In genomic region chr2:201357216-201357615, GRCh38 we compare ENCODE assay signal across 9 cellular contexts. TPM values are rescaled to one million over a fixed set of nuclear protein-coding genes. Genes with fewer than 3 reads are reported as not detected.
DNase-seq lines count a peak whose midpoint lies in the region; ATAC-seq and TF ChIP-seq lines count a peak whose summit lies in the region.
"Had no signal": no experiment of that assay in that cellular context is flagged by ENCODE, and none has a peak within 500 bp of the region (broad histone marks: within the 10 kb centered on the region; RNA-seq: fewer than 3 reads in every experiment).

Gene FLACC1, minus strand, starts transcription at chr2:201357345. Its CDS starts 5,941 bp downstream, at chr2:201351404.

- H3K9me3 Mint-ChIP-seq in naive thymus-derived CD4-positive, alpha-beta T cell: peaks cover 0 to 4% (median 0%) of the 10 kb centered on the region in 11 donors

- intact Hi-C loops in naive thymus-derived CD4-positive, alpha-beta T cell (cut with micrococcal nuclease): no loop called here

- no peak for TF ChIP-seq EP300 in tibial nerve (IDR thresholded peaks at IDR 0.05)

- H3K27ac ChIP-seq in tibial nerve (peak within 1 kb of the TSS; percentile 31 to 87 (median 60)), MM.1S (ENCODE audit: low read length) (no peak within 1 kb of the TSS)
- no peak within 1 kb of the TSS for H3K27ac ChIP-seq in naive thymus-derived CD4-positive, alpha-beta T cell (ENCODE audit: low read depth, low read length)

- TF ChIP-seq CTCF in tibial nerve (IDR thresholded peaks at IDR 0.05): no peak
- no peak for TF ChIP-seq CTCF in MM.1S (IDR thresholded peaks at IDR 0.05; ENCODE audit: low read length)

- H4K20me1 ChIP-seq in MM.1S (ENCODE audit: insufficient read depth, low read length): no peaks in the 10 kb centered on the region

- H3K4me2 ChIP-seq in MM.1S (ENCODE audit: low read depth, low read length): no peak within 1 kb of the TSS

- H3K4me3 Mint-ChIP-seq in naive thymus-derived CD4-positive, alpha-beta T cell: no peak within 1 kb of the TSS

- H3K4me3 ChIP-seq in tibial nerve: peak within 1 kb of the TSS in 1 of 4 donors; percentile 9
- H3K4me3 ChIP-seq in MM.1S (ENCODE audit: low read length): no peak within 1 kb of the TSS
- H3K4me3 ChIP-seq in naive thymus-derived CD4-positive, alpha-beta T cell (ENCODE audit: low read length): no peak within 1 kb of the TSS

- CTCF ChIA-PET in naive thymus-derived CD4-positive, alpha-beta T cell (lab: Charles Lee): interaction anchor here (1.0 kb wide), 1 partner anchor 124 kb away, joined by 3 read pairs; no protein-coding TSS in a partner anchor

- no peaks in the 10 kb centered on the region for H3K79me2 ChIP-seq in MM.1S (ENCODE audit: low read length)

- peaks cover 0 to 33% (median 19%) of the 10 kb centered on the region in 7 donors for H3K4me1 Mint-ChIP-seq in naive thymus-derived CD4-positive, alpha-beta T cell

- no peak within 1 kb of the TSS for H2AFZ ChIP-seq in MM.1S (ENCODE audit: low read length)

- POLR2A ChIA-PET in naive thymus-derived CD4-positive, alpha-beta T cell (lab: Charles Lee): interaction anchor here (0.5 to 1.2 kb wide), 2 partner anchors 123 to 124 kb away, joined by 3 to 4 read pairs; no protein-coding TSS in a partner anchor

- peaks cover 13 to 34% (median 16%) of the 10 kb centered on the region in 5 donors for H3K36me3 Mint-ChIP-seq in naive thymus-derived CD4-positive, alpha-beta T cell

- no peak within 1 kb of the TSS for H3K9ac ChIP-seq in MM.1S (ENCODE audit: low read length)

- no peak for TF ChIP-seq POLR2A in tibial nerve (IDR thresholded peaks at IDR 0.05)

- H3K27me3 Mint-ChIP-seq in naive thymus-derived CD4-positive, alpha-beta T cell: no peaks in the 10 kb centered on the region

- no peaks in the 10 kb centered on the region for H3K9me2 ChIP-seq in MM.1S (replicated peaks; ENCODE audit: insufficient read depth, low read length)

- H3K27me3 ChIP-seq in tibial nerve (no peaks in the 10 kb centered on the region), MM.1S (replicated peaks; ENCODE audit: insufficient read depth, low read length) (no peaks in the 10 kb centered on the region)
- no peaks in the 10 kb centered on the region for H3K27me3 ChIP-seq in naive thymus-derived CD4-positive, alpha-beta T cell (ENCODE audit: control insufficient read depth in 2 of 2, insufficient read depth in 2 of 2, low read length in 2 of 2)
- H3K27me3 ChIP-seq: BE2C had no signal

- H3K36me3 ChIP-seq in tibial nerve (peaks cover 0 to 26% (median 0%) of the 10 kb centered on the region in 3 donors), MM.1S (replicated peaks; ENCODE audit: insufficient read depth, low read length) (no peaks in the 10 kb centered on the region)
- no peaks in the 10 kb centered on the region for H3K36me3 ChIP-seq in naive thymus-derived CD4-positive, alpha-beta T cell (ENCODE audit: control insufficient read depth in 2 of 3, insufficient read depth in 3 of 3, low read length in 3 of 3)
- H3K36me3 ChIP-seq: BE2C had no signal

- H3F3A ChIP-seq in MM.1S (ENCODE audit: insufficient read depth, low read length): no peaks in the 10 kb centered on the region

- H3K9me3 ChIP-seq in tibial nerve (no peaks in the 10 kb centered on the region), MM.1S (replicated peaks; ENCODE audit: insufficient read depth, low read length) (no peaks in the 10 kb centered on the region)
- H3K9me3 ChIP-seq in naive thymus-derived CD4-positive, alpha-beta T cell (ENCODE audit: control insufficient read depth in 2 of 3, low read length in 3 of 3): no peaks in the 10 kb centered on the region
- H3K9me3 ChIP-seq: BE2C had no signal

- 19 to 20% methylated on average over 1 of the region's 1 CpG for WGBS in tibial nerve, 2 donors

- peak within 1 kb of the TSS in 1 of 9 donors; percentile 6 for H3K27ac Mint-ChIP-seq in naive thymus-derived CD4-positive, alpha-beta T cell

- no peak for ATAC-seq in naive thymus-derived CD4-positive, alpha-beta T cell

- DNase-seq in NCI-H2196 (lab: John Stamatoyannopoulos, UW; ENCODE audit: unreplicated experiment): peak; percentile 13
- no peak for DNase-seq in NCI-H2196 treated with DMSO at 0.1 percent for 48 hours (lab: John Stamatoyannopoulos, UW; ENCODE audit: unreplicated experiment)
- DNase-seq in brain pericyte (ENCODE audit: low read depth, low spot score): peak; percentile 60
- DNase-seq in iris pigment epithelial cell (ENCODE audit: low read depth): peak; percentile 84
- DNase-seq in tibial nerve (ENCODE audit: low spot score in 2 of 2): no peak
- DNase-seq in MM.1S: no peak
- no peak for DNase-seq in naive thymus-derived CD4-positive, alpha-beta T cell
- DNase-seq in mesenteric fat pad (ENCODE audit: low spot score): no peak
- DNase-seq: BE2C had no signal

- H3K4me1 ChIP-seq in tibial nerve (peaks cover 0 to 7% (median 0%) of the 10 kb centered on the region in 4 donors), MM.1S (ENCODE audit: low read length) (0 out of 2 replicates have a peak, but pooled peaks cover 4% of the 10 kb centered on the region)
- H3K4me1 ChIP-seq in naive thymus-derived CD4-positive, alpha-beta T cell (ENCODE audit: control insufficient read depth in 2 of 2, insufficient read depth in 2 of 2, low read length in 2 of 2): peaks cover 0 to 15% of the 10 kb centered on the region in 2 donors
- H3K4me1 ChIP-seq: BE2C had no signal

RNA-seq across cellular contexts. Expression of gene FLACC1, which starts in this region (rescaled TPM):
- 1 to 10 TPM in 2 of 4 donors, under 1 TPM in 2; 0.66 to 2.1 (median 1.1) TPM for total RNA-seq in tibial nerve
- 1 to 10 TPM; 3.9 to 9.5 (median 7.4) TPM for total RNA-seq in naive thymus-derived CD4-positive, alpha-beta T cell
- polyA plus RNA-seq in naive thymus-derived CD4-positive, alpha-beta T cell: 1 to 10 TPM; 3.1 to 3.7 TPM
- 2.8 TPM for total RNA-seq in mesenteric fat pad

Comparison
In these comparisons a context has a peak if more than half of its experiments do, and no peak if none do; other contexts are left out.
1. DNase-seq: peak in NCI-H2196 (single experiment), brain pericyte (single experiment) and iris pigment epithelial cell (single experiment); none in NCI-H2196 treated with DMSO at 0.1 percent for 48 hours (single experiment), tibial nerve (0 of 2), MM.1S (single experiment), naive thymus-derived CD4-positive, alpha-beta T cell (0 of 9) and mesenteric fat pad (single experiment).
2. H3K27ac ChIP-seq: peak in tibial nerve (4 of 4); none in MM.1S (single experiment) and naive thymus-derived CD4-positive, alpha-beta T cell (single experiment).